Comparison of ENCODE assay signal across 9 cellular contexts in genomic region chr11:61021661-61022212, GRCh38. TPM values are rescaled to one million over a fixed set of nuclear protein-coding genes. Genes with fewer than 3 reads are reported as not detected.
DNase-seq lines count a peak whose midpoint lies in the region; ATAC-seq lines count a peak whose summit lies in the region.
"Had no signal": no experiment of that assay in that cellular context is flagged by ENCODE, and none has a peak within 500 bp of the region (broad histone marks: within the 10 kb centered on the region; RNA-seq: fewer than 3 reads in every experiment).

No MANE protein-coding gene starts in this region.

- H3K9me3 ChIP-seq in HUES64 (ENCODE audit: insufficient read depth, low read depth, low read length) (no peaks in the 10 kb centered on the region), iPS-15b (ENCODE audit: control insufficient read depth, insufficient read depth, low read length) (no peaks in the 10 kb centered on the region), Karpas-422 (ENCODE audit: low read length) (no peaks in the 10 kb centered on the region)
- H3K9me3 ChIP-seq: HAP-1 had no signal

- ATAC-seq in HG02852 (IDR thresholded peaks at IDR 0.05; ENCODE audit: unreplicated experiment) (no peak), GM19455 (IDR thresholded peaks at IDR 0.05; ENCODE audit: unreplicated experiment) (no peak), GM18873 (IDR thresholded peaks at IDR 0.05; ENCODE audit: low FRiP score, unreplicated experiment) (no peak)

- H3K4me2 ChIP-seq in Karpas-422 (ENCODE audit: low read depth, low read length, poor library complexity, severe bottlenecking) = no peak overlapping the region

- H4K20me1 ChIP-seq in Karpas-422 (ENCODE audit: insufficient read depth, low read depth, low read length) = no peaks in the 10 kb centered on the region

- H2AFZ ChIP-seq in Karpas-422 (ENCODE audit: low read length) = no peak overlapping the region

- no peaks in the 10 kb centered on the region for H3K9me2 ChIP-seq in Karpas-422 (replicated peaks; ENCODE audit: insufficient read depth, low read length)

- H3K4me1 ChIP-seq in HUES64 (ENCODE audit: insufficient read depth, low read length) = peaks cover 3% of the 10 kb centered on the region; the same call in 1 of the 2 replicates
- H3K4me1 ChIP-seq in iPS-15b (ENCODE audit: control insufficient read depth, insufficient read depth, low read length) = peaks cover 11% of the 10 kb centered on the region
- no peaks in the 10 kb centered on the region for H3K4me1 ChIP-seq in Karpas-422 (ENCODE audit: low read length)
- H3K4me1 ChIP-seq: HAP-1 had no signal

- H3K27me3 ChIP-seq in HUES64 (ENCODE audit: insufficient read depth, low read length) = peaks cover 25% of the 10 kb centered on the region
- peaks cover 32% of the 10 kb centered on the region for H3K27me3 ChIP-seq in iPS-15b (ENCODE audit: control insufficient read depth, insufficient read depth, low read length)
- no peaks in the 10 kb centered on the region for H3K27me3 ChIP-seq in Karpas-422 (ENCODE audit: low read length)

- H3K27ac ChIP-seq in HUES64 (ENCODE audit: low read depth, low read length) = no peak overlapping the region
- no peak overlapping the region for H3K27ac ChIP-seq in Karpas-422 (ENCODE audit: low read length)

- H3K9ac ChIP-seq in HUES64 (ENCODE audit: low read depth, low read length) (no peak overlapping the region), iPS-15b (ENCODE audit: low read depth, low read length) (no peak overlapping the region), Karpas-422 (ENCODE audit: low read length) (no peak overlapping the region)

- DNase-seq in activated CD8-positive, alpha-beta memory T cell treated with anti-CD3 and anti-CD28 coated beads for 1 hour (ENCODE audit: extremely low read depth in 1 of 2, low read depth in 1 of 2) = peak; percentile 71 to 80
- peak; percentile 59 for DNase-seq in stimulated activated CD8-positive, alpha-beta memory T cell treated with anti-CD3 and anti-CD28 coated beads, Interleukin-12 subunit alpha, Interleukin-12 subunit beta, amount 100 ng/mL, for 24 hours (ENCODE audit: extremely low read depth)
- DNase-seq in Karpas-422 = no peak

- H3K4me3 ChIP-seq in HUES64 (ENCODE audit: low read length) = peak overlapping the region; percentile 48
- H3K4me3 ChIP-seq in iPS-15b (ENCODE audit: low read depth, low read length) = peak overlapping the region; percentile 46
- H3K4me3 ChIP-seq in Karpas-422 (ENCODE audit: low read length) = no peak overlapping the region
- H3K4me3 ChIP-seq: HAP-1 had no signal

- WGBS in HUES64 = 15% methylated on average over 12 of the region's 14 CpGs

- no peaks in the 10 kb centered on the region for H3K36me3 ChIP-seq in HUES64 (ENCODE audit: insufficient read depth, low read length)
- H3K36me3 ChIP-seq in iPS-15b (ENCODE audit: control insufficient read depth, insufficient read depth, low read length) = no peaks in the 10 kb centered on the region
- no peaks in the 10 kb centered on the region for H3K36me3 ChIP-seq in Karpas-422 (ENCODE audit: insufficient read depth, low read length)
- H3K36me3 ChIP-seq: HAP-1 had no signal

- H3K79me2 ChIP-seq in Karpas-422 (ENCODE audit: low read length) = no peaks in the 10 kb centered on the region

RNA-seq across cellular contexts. Expression of gene CD6, which starts 50.3 kb away (rescaled TPM):
- not detected for polyA plus RNA-seq in HUES64 (2013, experiment 1 of 2)
- polyA plus RNA-seq in HUES64 (2013, experiment 2 of 2) = 0.13 TPM
- total RNA-seq in Karpas-422 (2014; rRNA removed; shearing (Covaris generic); ENCODE audit: low replicate concordance) = not detected in 2 replicates
